In genomic region chr18:70374154-70374553, GRCh38 we compare ENCODE assay signal across 13 cellular contexts.
"Had no signal": no experiment of that assay in that cellular context is flagged by ENCODE, and none has a peak within 500 bp of the region (broad histone marks: within the 10 kb centered on the region; RNA-seq: fewer than 3 reads in every experiment).

No MANE protein-coding gene starts in this region.

- H3K36me3 ChIP-seq: adrenal gland, pancreas had no signal

- H3K36me3 Mint-ChIP-seq: activated naive CD4-positive, alpha-beta T cell treated with anti-CD3 and anti-CD28 coated beads, Interleukin-2, amount 50 U/mL, for 24 hours; mesothelial cell of epicardium; stimulated activated memory B cell treated with anti-CD40 and anti-IgM and Interleukin-4, amounts not matched to agents 10 μg/mL and 1 μg/mL and 100 μg/mL, for 72 hours; WTC11 had no signal

- H3K4me3 Mint-ChIP-seq: activated CD8-positive, alpha-beta T cell treated with anti-CD3 and anti-CD28 coated beads for 36 hours; activated naive CD4-positive, alpha-beta T cell treated with anti-CD3 and anti-CD28 coated beads, Interleukin-2, amount 50 U/mL, for 24 hours; mesothelial cell of epicardium; neural crest cell; stimulated activated memory B cell treated with anti-CD40 and anti-IgM and Interleukin-4, amounts not matched to agents 10 μg/mL and 1 μg/mL and 100 μg/mL, for 72 hours; WTC11 had no signal

- H3K27me3 Mint-ChIP-seq: activated CD8-positive, alpha-beta T cell treated with anti-CD3 and anti-CD28 coated beads for 36 hours had no signal

- H3K9me3 ChIP-seq: adrenal gland, pancreas had no signal

- H3K4me1 ChIP-seq: adrenal gland had no signal

- H3K27ac Mint-ChIP-seq: activated CD8-positive, alpha-beta T cell treated with anti-CD3 and anti-CD28 coated beads for 36 hours; activated naive CD4-positive, alpha-beta T cell treated with anti-CD3 and anti-CD28 coated beads, Interleukin-2, amount 50 U/mL, for 24 hours; mesothelial cell of epicardium; stimulated activated memory B cell treated with anti-CD40 and anti-IgM and Interleukin-4, amounts not matched to agents 10 μg/mL and 1 μg/mL and 100 μg/mL, for 72 hours; WTC11 had no signal

- ATAC-seq: activated CD8-positive, alpha-beta T cell treated with anti-CD3 and anti-CD28 coated beads for 36 hours; pancreas; stimulated activated memory B cell treated with anti-CD40 and anti-IgM and Interleukin-4, amounts not matched to agents 10 μg/mL and 1 μg/mL and 100 μg/mL, for 72 hours; WTC11 had no signal

- H3K27ac ChIP-seq: adrenal gland, pancreas had no signal

- H3K4me1 Mint-ChIP-seq: activated naive CD4-positive, alpha-beta T cell treated with anti-CD3 and anti-CD28 coated beads, Interleukin-2, amount 50 U/mL, for 24 hours; stimulated activated memory B cell treated with anti-CD40 and anti-IgM and Interleukin-4, amounts not matched to agents 10 μg/mL and 1 μg/mL and 100 μg/mL, for 72 hours; WTC11 had no signal

- H3K27me3 ChIP-seq: adrenal gland, pancreas had no signal

- DNase-seq: activated CD4-positive, alpha-beta T cell treated with anti-CD3 and anti-CD28 coated beads for 48 hours; activated CD8-positive, alpha-beta T cell treated with anti-CD3 and anti-CD28 coated beads for 36 hours; activated effector memory CD4-positive, alpha-beta T cell treated with anti-CD3 and anti-CD28 coated beads, Interleukin-2, amount 50 U/mL, for 16 hours; activated T-cell treated with anti-CD3 and anti-CD28 coated beads, Interleukin-2, amount 50 U/mL, for 48 hours; adrenal gland; glutamatergic neuron; pancreas; T-helper 2 cell had no signal

- H3K9me3 Mint-ChIP-seq: activated CD8-positive, alpha-beta T cell treated with anti-CD3 and anti-CD28 coated beads for 36 hours; activated naive CD4-positive, alpha-beta T cell treated with anti-CD3 and anti-CD28 coated beads, Interleukin-2, amount 50 U/mL, for 24 hours; mesothelial cell of epicardium had no signal

- H3K4me3 ChIP-seq: adrenal gland, pancreas had no signal
